Comparison of ENCODE assay signal across 1 cellular context in genomic region chrX:114049063-114049462, GRCh38.
A peak's percentile ranks its signal among the peaks of the same experiment; 100 is the strongest.
TF ChIP-seq lines count a peak whose summit lies in the region.

No MANE protein-coding gene starts in this region.

TF ChIP-seq in K562, 482 proteins besides CTCF, POLR2A, EP300 and RAD21 (continued from another document):
- TF ChIP-seq ATF3 (IDR thresholded peaks at IDR 0.05): peak; percentile 66
- TF ChIP-seq ATF3 (CRISPR knock-in tag; conservative IDR thresholded peaks at IDR 0.05): no peak
- peak; percentile 45; the same call in 1 of the 2 replicates for TF ChIP-seq FOSL1 (tag; conservative IDR thresholded peaks at IDR 0.05)
- TF ChIP-seq EWSR1 (IDR thresholded peaks at IDR 0.05; ENCODE audit: borderline replicate concordance, low read depth, partially characterized antibody): no peak
- no peak for TF ChIP-seq ZNF444 (CRISPR knock-in tag; IDR thresholded peaks at IDR 0.05)
- TF ChIP-seq STAT5A (IDR thresholded peaks at IDR 0.05; ENCODE audit: borderline replicate concordance, low read length): 0 out of 2 replicates have a peak, but pooled peaks have one; percentile 25
- no peak for TF ChIP-seq PBX2 (CRISPR knock-in tag; IDR thresholded peaks at IDR 0.05; ENCODE audit: low read depth)
- TF ChIP-seq PBX2 (tag; conservative IDR thresholded peaks at IDR 0.05; ENCODE audit: low read depth): peak; percentile 13; the same call in 1 of the 2 replicates
- 0 out of 2 replicates have a peak, but pooled peaks have one; percentile 6 for TF ChIP-seq PKNOX1 (IDR thresholded peaks at IDR 0.05)
- peak; percentile 58 for TF ChIP-seq ARID1B (IDR thresholded peaks at IDR 0.05)
- no peak for TF ChIP-seq KDM4B (IDR thresholded peaks at IDR 0.05; ENCODE audit: borderline replicate concordance in 2 of 2, low read depth in 1 of 2)
- no peak for TF ChIP-seq SREBF1 (IDR thresholded peaks at IDR 0.05; ENCODE audit: borderline replicate concordance, low read depth, low read length)
- TF ChIP-seq IRF9 (tag; IDR thresholded peaks at IDR 0.05): no peak
- TF ChIP-seq NR0B1 (IDR thresholded peaks at IDR 0.05; ENCODE audit: partially characterized antibody): no peak
- TF ChIP-seq JUND (IDR thresholded peaks at IDR 0.05; ENCODE audit: borderline replicate concordance, low read depth, low read length): peak; percentile 62
- TF ChIP-seq JUND (tag; IDR thresholded peaks at IDR 0.05; ENCODE audit: borderline replicate concordance, low read depth, low read length): peak; percentile 72; the same call in 1 of the 3 replicates
- TF ChIP-seq TFAM (CRISPR knock-in tag; conservative IDR thresholded peaks at IDR 0.05): no peak
- TF ChIP-seq MEIS2 (IDR thresholded peaks at IDR 0.05; ENCODE audit: partially characterized antibody): peak; percentile 73
- TF ChIP-seq ZNF239 (CRISPR knock-in tag; IDR thresholded peaks at IDR 0.05): no peak
- TF ChIP-seq MTA3 (IDR thresholded peaks at IDR 0.05; ENCODE audit: borderline replicate concordance): no peak
- TF ChIP-seq DLX4 (CRISPR knock-in tag; IDR thresholded peaks at IDR 0.05): no peak
- no peak for TF ChIP-seq CHD4 (IDR thresholded peaks at IDR 0.05; ENCODE audit: insufficient read depth, insufficient replicate concordance, low read depth, low read length, poor library complexity, severe bottlenecking)
- TF ChIP-seq RBM25 (IDR thresholded peaks at IDR 0.05; ENCODE audit: low read depth, low read length, severe bottlenecking): no peak
- TF ChIP-seq RB1 (IDR thresholded peaks at IDR 0.05; ENCODE audit: low read depth): no peak
- TF ChIP-seq CHD7 (IDR thresholded peaks at IDR 0.05; ENCODE audit: low read depth, low read length): no peak
- TF ChIP-seq TEAD1 (CRISPR knock-in tag; IDR thresholded peaks at IDR 0.05): no peak
- peak; percentile 63; the same call in 1 of the 2 replicates for TF ChIP-seq DPF2 (IDR thresholded peaks at IDR 0.05)
- TF ChIP-seq ZNF780A (CRISPR knock-in tag; IDR thresholded peaks at IDR 0.05): no peak
- no peak for TF ChIP-seq PHTF2 (CRISPR knock-in tag; IDR thresholded peaks at IDR 0.05)
- no peak for TF ChIP-seq ZNF121 (CRISPR knock-in tag; conservative IDR thresholded peaks at IDR 0.05)
- no peak for TF ChIP-seq ZNF696 (CRISPR knock-in tag; conservative IDR thresholded peaks at IDR 0.05)
- TF ChIP-seq MYBL2 (IDR thresholded peaks at IDR 0.05; ENCODE audit: low read depth): no peak
- TF ChIP-seq MYBL2 (CRISPR knock-in tag; IDR thresholded peaks at IDR 0.05; ENCODE audit: borderline replicate concordance): no peak
- no peak for TF ChIP-seq BRD9 (IDR thresholded peaks at IDR 0.05; ENCODE audit: low read depth, partially characterized antibody)
- TF ChIP-seq SMARCA4 (IDR thresholded peaks at IDR 0.05): peak; percentile 46; the same call in 1 of the 2 replicates
- no peak for TF ChIP-seq HES1 (IDR thresholded peaks at IDR 0.05; ENCODE audit: low read depth)
TF ChIP-seq in K562: peak in this region for 12.
